Comparison of ENCODE assay signal across 16 cellular contexts in genomic region chr12:14214495-14214894, GRCh38.
"Had no signal": no experiment of that assay in that cellular context is flagged by ENCODE, and none has a peak within 500 bp of the region (broad histone marks: within the 10 kb centered on the region; RNA-seq: fewer than 3 reads in every experiment).

No MANE protein-coding gene starts in this region.

- H3K27me3 ChIP-seq: esophagus muscularis mucosa, sigmoid colon, thyroid gland had no signal

- H3K36me3 ChIP-seq: esophagus muscularis mucosa, sigmoid colon, thyroid gland, WERI-Rb-1 had no signal

- H3K9me3 ChIP-seq: esophagus muscularis mucosa, sigmoid colon, thyroid gland had no signal

- H3K4me3 Mint-ChIP-seq: activated CD4-positive, alpha-beta memory T cell treated with anti-CD3 and anti-CD28 coated beads for 36 hours; activated CD8-positive, alpha-beta memory T cell treated with anti-CD3 and anti-CD28 coated beads, Interleukin-2, amount 10 ng/mL, durations not matched to agents 7 days and 5 days; nephron progenitor cell; stimulated activated effector memory CD8-positive, alpha-beta T cell treated with anti-CD3 and anti-CD28 coated beads, Interleukin-12 subunit alpha, Interleukin-12 subunit beta, amount 100 ng/mL, for 72 hours; T-helper 1 cell treated with Interleukin-12 subunit alpha and Interleukin-12 subunit beta and Interleukin-4 antibody, amounts not matched to agents 30 μg/mL and 1 μg/mL, for 36 hours had no signal

- H3K9me3 Mint-ChIP-seq: nephron progenitor cell had no signal

- H3K4me1 ChIP-seq: sigmoid colon, thyroid gland had no signal

- H3K27ac Mint-ChIP-seq: activated CD4-positive, alpha-beta memory T cell treated with anti-CD3 and anti-CD28 coated beads for 36 hours; activated CD8-positive, alpha-beta memory T cell treated with anti-CD3 and anti-CD28 coated beads, Interleukin-2, amount 10 ng/mL, durations not matched to agents 7 days and 5 days; stimulated activated effector memory CD8-positive, alpha-beta T cell treated with anti-CD3 and anti-CD28 coated beads, Interleukin-12 subunit alpha, Interleukin-12 subunit beta, amount 100 ng/mL, for 72 hours; T-helper 1 cell treated with Interleukin-12 subunit alpha and Interleukin-12 subunit beta and Interleukin-4 antibody, amounts not matched to agents 30 μg/mL and 1 μg/mL, for 36 hours had no signal

- H3K27me3 Mint-ChIP-seq: activated CD4-positive, alpha-beta memory T cell treated with anti-CD3 and anti-CD28 coated beads for 36 hours; activated CD8-positive, alpha-beta memory T cell treated with anti-CD3 and anti-CD28 coated beads, Interleukin-2, amount 10 ng/mL, durations not matched to agents 7 days and 5 days had no signal

- ATAC-seq: activated CD8-positive, alpha-beta memory T cell treated with anti-CD3 and anti-CD28 coated beads, Interleukin-2, amount 10 ng/mL, durations not matched to agents 7 days and 5 days; stimulated activated effector memory CD8-positive, alpha-beta T cell treated with anti-CD3 and anti-CD28 coated beads, Interleukin-12 subunit alpha, Interleukin-12 subunit beta, amount 100 ng/mL, for 72 hours had no signal

- H3K27ac ChIP-seq: esophagus muscularis mucosa, sigmoid colon, thyroid gland, WERI-Rb-1 had no signal

- H3K4me3 ChIP-seq: coronary artery, esophagus muscularis mucosa, sigmoid colon, thyroid gland had no signal

- DNase-seq: activated CD4-positive, alpha-beta memory T cell treated with anti-CD3 and anti-CD28 coated beads for 36 hours; activated CD8-positive, alpha-beta memory T cell treated with anti-CD3 and anti-CD28 coated beads, Interleukin-2, amount 10 ng/mL, durations not matched to agents 7 days and 5 days; activated naive CD4-positive, alpha-beta T cell treated with anti-CD3 and anti-CD28 coated beads, Interleukin-2, amount 50 U/mL, for 16 hours; activated T-cell treated with anti-CD3 and anti-CD28 coated beads, Interleukin-2, amount 50 U/mL, for 1 hour; central memory CD4-positive, alpha-beta T cell; foreskin fibroblast; glutamatergic neuron; nephron progenitor cell; sigmoid colon; stimulated activated CD4-positive, alpha-beta T cell treated with anti-CD3 and anti-CD28 coated beads, Interleukin-2, amount 100 ng/mL, for 24 hours; thyroid gland; WERI-Rb-1 had no signal
